28 cellular contexts compared by ENCODE assay signal in the genomic region with DNA sequence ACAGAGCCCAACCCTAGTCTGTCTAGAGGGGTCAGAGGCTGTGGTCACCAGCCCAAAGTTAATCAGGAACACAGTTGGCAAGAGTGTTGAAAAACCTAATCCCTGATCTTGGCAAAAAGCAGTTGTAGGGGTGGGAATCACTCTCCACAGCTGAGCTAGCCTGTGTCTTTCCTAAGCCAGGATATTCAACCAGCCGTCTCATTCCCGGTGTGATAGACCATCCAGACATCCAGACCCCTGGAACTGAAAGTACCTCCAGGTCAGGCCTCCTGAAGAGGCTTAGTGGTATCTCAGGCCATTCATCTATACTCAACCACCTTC. TPM values are rescaled to one million over a fixed set of nuclear protein-coding genes. Genes with fewer than 3 reads are reported as not detected.
"Had no signal": no experiment of that assay in that cellular context is flagged by ENCODE, and none has a peak within 500 bp of the region (broad histone marks: within the 10 kb centered on the region; RNA-seq: fewer than 3 reads in every experiment).

No MANE protein-coding gene starts in this region.

- H3K9me3 Mint-ChIP-seq: activated CD8-positive, alpha-beta T cell treated with anti-CD3 and anti-CD28 coated beads for 36 hours; activated T-cell treated with anti-CD3 and anti-CD28 coated beads, Interleukin-2, amount 50 U/mL, for 72 hours; activated T-helper 2 cell treated with anti-CD3 and anti-CD28 coated beads, Interferon-gamma antibody, Interleukin-2, Interleukin-4, amounts not matched to agents 10 μg/mL and 5 μg/mL and 100 μg/mL, durations not matched to agents 14 hours and 24 hours and 36 hours had no signal

- H3K4me3 Mint-ChIP-seq: activated CD8-positive, alpha-beta T cell treated with anti-CD3 and anti-CD28 coated beads for 36 hours; T-helper 17 cell had no signal

- H3K27ac Mint-ChIP-seq: activated CD8-positive, alpha-beta T cell treated with anti-CD3 and anti-CD28 coated beads for 36 hours; activated T-cell treated with anti-CD3 and anti-CD28 coated beads, Interleukin-2, amount 50 U/mL, for 72 hours; activated T-helper 2 cell treated with anti-CD3 and anti-CD28 coated beads, Interferon-gamma antibody, Interleukin-2, Interleukin-4, amounts not matched to agents 10 μg/mL and 5 μg/mL and 100 μg/mL, durations not matched to agents 14 hours and 24 hours and 36 hours had no signal

- ATAC-seq: activated CD4-positive, CD25-positive, alpha-beta regulatory T cell treated with anti-CD3 and anti-CD28 coated beads, Interleukin-2, amount 50 U/mL, for 24 hours; activated CD8-positive, alpha-beta T cell treated with anti-CD3 and anti-CD28 coated beads for 36 hours; activated T-cell treated with anti-CD3 and anti-CD28 coated beads, Interleukin-2, amount 50 U/mL, for 72 hours; Panc1; Right ventricle myocardium inferior; T-helper 17 cell had no signal

- DNase-seq: activated CD4-positive, alpha-beta T cell treated with anti-CD3 and anti-CD28 coated beads for 4 hours; activated CD8-positive, alpha-beta memory T cell treated with anti-CD3 and anti-CD28 coated beads, Interleukin-2, amount 50 U/mL, for 4 hours; activated CD8-positive, alpha-beta T cell treated with anti-CD3 and anti-CD28 coated beads for 36 hours; activated gamma-delta T cell treated with Interleukin-2 at 50 U/mL for 16 hours; activated naive CD4-positive, alpha-beta T cell treated with anti-CD3 and anti-CD28 coated beads, Interleukin-2, amount 50 U/mL, for 16 hours; activated T-cell treated with anti-CD3 and anti-CD28 coated beads, Interleukin-2, amount 50 U/mL, for 72 hours; central memory CD4-positive, alpha-beta T cell; MG63; MV-4-11; NCI-H1092 treated with DMSO at 0.1 percent for 48 hours; NCI-H1417 treated with DMSO at 0.1 percent for 48 hours; NCI-H1694; NCI-H2029; NCI-H2107; NCI-H2171 treated with DMSO at 0.1 percent for 48 hours; NCI-H226; NCI-H526; NCI-H774; NK-92 treated with Interleukin-12 subunit alpha and Interleukin-12 subunit beta, amount 100 ng/mL, for 24 hours; OCI-M1; RPMI8226; T-helper 17 cell had no signal

RNA-seq across cellular contexts. Expression of a gene that starts 4.9 kb away (rescaled TPM):
- total RNA-seq: activated CD8-positive, alpha-beta T cell treated with anti-CD3 and anti-CD28 coated beads for 36 hours; bronchial epithelial cell; chondrocyte; T-helper 17 cell had no signal

RNA-seq across cellular contexts. Expression of a gene that starts 19.6 kb away (rescaled TPM):
- total RNA-seq: activated T-cell treated with anti-CD3 and anti-CD28 coated beads, Interleukin-2, amount 50 U/mL, for 72 hours; T-helper 17 cell had no signal
